ENCODE assay signal across 30 cellular contexts in genomic region chr2:191578031-191578430, GRCh38.
"Had no signal": no experiment of that assay in that cellular context is flagged by ENCODE, and none has a peak within 500 bp of the region (broad histone marks: within the 10 kb centered on the region; RNA-seq: fewer than 3 reads in every experiment).

No MANE protein-coding gene starts in this region.

- H3K9me3 ChIP-seq: ascending aorta, body of pancreas had no signal

- ATAC-seq: activated CD8-positive, alpha-beta T cell treated with anti-CD3 and anti-CD28 coated beads for 36 hours; activated T-cell treated with anti-CD3 and anti-CD28 coated beads, Interleukin-2, amount 50 U/mL, for 72 hours; activated T-helper 17 cell treated with anti-CD3 and anti-CD28 coated beads, Interleukin-2, amount 50 U/mL, for 72 hours; body of pancreas had no signal

- H3K27me3 ChIP-seq: ascending aorta, body of pancreas had no signal

- DNase-seq: activated CD4-positive, alpha-beta T cell treated with anti-CD3 and anti-CD28 coated beads for 1 hour; activated CD4-positive, alpha-beta T cell treated with anti-CD3 and anti-CD28 coated beads, Interleukin-2, amount 50 U/mL, for 4 hours; activated CD4-positive, CD25-positive, alpha-beta regulatory T cell; activated CD8-positive, alpha-beta T cell treated with anti-CD3 and anti-CD28 coated beads for 36 hours; activated effector memory CD4-positive, alpha-beta T cell treated with anti-CD3 and anti-CD28 coated beads, Interleukin-2, amount 50 U/mL, for 16 hours; activated naive CD4-positive, alpha-beta T cell; activated naive CD8-positive, alpha-beta T cell treated with anti-CD3 and anti-CD28 coated beads, Interleukin-2, amount 10 ng/mL, durations not matched to agents 7 days and 5 days; activated T-cell treated with anti-CD3 and anti-CD28 coated beads, Interleukin-2, amount 50 U/mL, for 1 hour; activated T-cell treated with anti-CD3 and anti-CD28 coated beads, Interleukin-2, amount 50 U/mL, for 72 hours; amygdala; body of pancreas; central memory CD4-positive, alpha-beta T cell; Kasumi-1; KG1; MM.1S; MV-4-11; NCI-H1092; NCI-H1436 treated with DMSO at 0.1 percent for 48 hours; NCI-H1694 treated with DMSO at 0.1 percent for 48 hours; NCI-H2029; NCI-H2171 treated with DMSO at 0.1 percent for 48 hours; NCI-H2227 treated with DMSO at 0.1 percent for 48 hours; NCI-H446; NCI-H510A treated with DMSO at 0.1 percent for 48 hours; NCI-H526 treated with DMSO at 0.1 percent for 48 hours; Right ventricle myocardium superior; T1000; WERI-Rb-1 had no signal

- H3K4me1 ChIP-seq: ascending aorta, body of pancreas had no signal

- H3K36me3 ChIP-seq: ascending aorta, WERI-Rb-1 had no signal

- H3K4me3 ChIP-seq: ascending aorta, body of pancreas had no signal

- H3K27ac ChIP-seq: ascending aorta, body of pancreas, WERI-Rb-1 had no signal
